ENCODE assay signal across 22 cellular contexts in genomic region chr2:99980200-99980599, GRCh38.
DNase-seq lines count a peak whose midpoint lies in the region; ATAC-seq and TF ChIP-seq lines count a peak whose summit lies in the region.
"Had no signal": no experiment of that assay in that cellular context is flagged by ENCODE, and none has a peak within 500 bp of the region (broad histone marks: within the 10 kb centered on the region; RNA-seq: fewer than 3 reads in every experiment).

No MANE protein-coding gene starts in this region.

- TF ChIP-seq CTCF in 22Rv1 (IDR thresholded peaks at IDR 0.05) (no peak), chondrocyte (IDR thresholded peaks at IDR 0.05) (no peak), neural cell (IDR thresholded peaks at IDR 0.05; ENCODE audit: poor library complexity, severe bottlenecking) (no peak)

- no peak overlapping the region for H3K4me3 Mint-ChIP-seq in chondrocyte (ENCODE audit: unreplicated experiment)
- H3K4me3 Mint-ChIP-seq in activated T-cell treated with anti-CD3 and anti-CD28 coated beads, Interleukin-2, amount 50 U/mL, for 4 hours: no peak overlapping the region

- H3K9me2 ChIP-seq in neural cell (ENCODE audit: insufficient read depth, low read length): no peaks in the 10 kb centered on the region

- no peaks in the 10 kb centered on the region for H3K27me3 ChIP-seq in neural cell (ENCODE audit: insufficient read depth, low read depth, low read length)
- H3K27me3 ChIP-seq: Peyer's patch had no signal

- no peaks in the 10 kb centered on the region for H3K9me3 ChIP-seq in neural cell (ENCODE audit: low read length)
- H3K9me3 ChIP-seq: Peyer's patch had no signal

- H3K27ac ChIP-seq in 22Rv1 (peak overlapping the region; percentile 49), neural cell (ENCODE audit: low read length) (peak overlapping the region; percentile 38)
- H3K27ac ChIP-seq: Peyer's patch had no signal

- TF ChIP-seq RAD21 in neural cell (conservative IDR thresholded peaks at IDR 0.05): peak; percentile 25

- peaks cover 25% of the 10 kb centered on the region for H3K36me3 Mint-ChIP-seq in chondrocyte (ENCODE audit: low read depth)
- peaks cover 4% of the 10 kb centered on the region for H3K36me3 Mint-ChIP-seq in activated T-cell treated with anti-CD3 and anti-CD28 coated beads, Interleukin-2, amount 50 U/mL, for 4 hours (ENCODE audit: insufficient read depth)

- H3K9ac ChIP-seq in neural cell (ENCODE audit: low read length): no peak overlapping the region

- H3K27me3 Mint-ChIP-seq in chondrocyte (ENCODE audit: low read depth): no peaks in the 10 kb centered on the region
- no peaks in the 10 kb centered on the region for H3K27me3 Mint-ChIP-seq in activated T-cell treated with anti-CD3 and anti-CD28 coated beads, Interleukin-2, amount 50 U/mL, for 4 hours (ENCODE audit: low read depth)

- no peaks in the 10 kb centered on the region for H3K9me3 Mint-ChIP-seq in chondrocyte (ENCODE audit: low read depth)
- H3K9me3 Mint-ChIP-seq in activated T-cell treated with anti-CD3 and anti-CD28 coated beads, Interleukin-2, amount 50 U/mL, for 4 hours: no peaks in the 10 kb centered on the region

- H3K4me1 Mint-ChIP-seq in chondrocyte (ENCODE audit: low read depth): peaks cover 70% of the 10 kb centered on the region
- no peaks in the 10 kb centered on the region for H3K4me1 Mint-ChIP-seq in activated T-cell treated with anti-CD3 and anti-CD28 coated beads, Interleukin-2, amount 50 U/mL, for 4 hours (ENCODE audit: low read depth)

- peak overlapping the region; percentile 87 for H3K27ac Mint-ChIP-seq in chondrocyte (ENCODE audit: unreplicated experiment)

- no peaks in the 10 kb centered on the region for H3F3A ChIP-seq in neural cell (ENCODE audit: insufficient read depth, low read length, poor library complexity, severe bottlenecking)

- no peaks in the 10 kb centered on the region for H4K20me1 ChIP-seq in neural cell (ENCODE audit: insufficient read depth)

- no peaks in the 10 kb centered on the region for H3K36me3 ChIP-seq in neural cell (ENCODE audit: insufficient read depth, low read length)
- H3K36me3 ChIP-seq: Peyer's patch had no signal

- DNase-seq in NCI-H69 (lab: John Stamatoyannopoulos, UW): peak; percentile 10
- DNase-seq in chondrocyte (ENCODE audit: low spot score): no peak
- DNase-seq in activated T-cell treated with anti-CD3 and anti-CD28 coated beads, Interleukin-2, amount 50 U/mL, for 4 hours: no peak
- no peak for DNase-seq in activated CD8-positive, alpha-beta memory T cell treated with anti-CD3 and anti-CD28 coated beads for 24 hours
- DNase-seq in stimulated activated CD4-positive, alpha-beta T cell treated with anti-CD3 and anti-CD28 coated beads, Interleukin-2, amount 100 ng/mL, for 24 hours: no peak
- DNase-seq in NCI-H510A (lab: John Stamatoyannopoulos, UW): no peak
- DNase-seq: Calu3, DMS79 treated with DMSO at 0.1 percent for 48 hours, GOT3, HCEC 1CT, Karpas-422, NCI-H1092, NCI-H1417 treated with DMSO at 0.1 percent for 48 hours, NCI-H1694 treated with DMSO at 0.1 percent for 48 hours, NCI-H2081, NCI-H2171 treated with DMSO at 0.1 percent for 48 hours, NCI-H446, NCI-H526 treated with DMSO at 0.1 percent for 48 hours, Peyer's patch, SHP77 treated with DMSO at 0.1 percent for 48 hours had no signal

- TF ChIP-seq EP300 in neural cell (conservative IDR thresholded peaks at IDR 0.05; ENCODE audit: poor library complexity, severe bottlenecking): peak; percentile 96

- H3K79me2 ChIP-seq in neural cell (replicated peaks; ENCODE audit: insufficient read depth, low read length): no peaks in the 10 kb centered on the region

- peak overlapping the region; percentile 14 for H3K4me3 ChIP-seq in neural cell (ENCODE audit: low read length)
- H3K4me3 ChIP-seq: Peyer's patch had no signal

- no peak overlapping the region for H2AFZ ChIP-seq in neural cell (ENCODE audit: low read depth, low read length)

- no peak for ATAC-seq in activated T-cell treated with anti-CD3 and anti-CD28 coated beads, Interleukin-2, amount 50 U/mL, for 4 hours

- no peak overlapping the region for H3K4me2 ChIP-seq in neural cell (ENCODE audit: low read length)

TF ChIP-seq in neural cell, 6 proteins besides CTCF, POLR2A, EP300 and RAD21:
- TF ChIP-seq REST (IDR thresholded peaks at IDR 0.05; ENCODE audit: borderline replicate concordance): peak; percentile 85
- no peak for TF ChIP-seq TAF1 (IDR thresholded peaks at IDR 0.05; ENCODE audit: low read depth)
- TF ChIP-seq MXI1 (conservative IDR thresholded peaks at IDR 0.05; ENCODE audit: poor library complexity, severe bottlenecking): no peak
- no peak for TF ChIP-seq EZH2 (IDR thresholded peaks at IDR 0.05; ENCODE audit: borderline replicate concordance, insufficient read depth, low read length, poor library complexity, severe bottlenecking)
- peak; percentile 86 for TF ChIP-seq POLR2AphosphoS5 (IDR thresholded peaks at IDR 0.05)
- peak; percentile 27 for TF ChIP-seq SMC3 (conservative IDR thresholded peaks at IDR 0.05; ENCODE audit: poor library complexity)
